23 cellular contexts compared by ENCODE assay signal in the genomic region with DNA sequence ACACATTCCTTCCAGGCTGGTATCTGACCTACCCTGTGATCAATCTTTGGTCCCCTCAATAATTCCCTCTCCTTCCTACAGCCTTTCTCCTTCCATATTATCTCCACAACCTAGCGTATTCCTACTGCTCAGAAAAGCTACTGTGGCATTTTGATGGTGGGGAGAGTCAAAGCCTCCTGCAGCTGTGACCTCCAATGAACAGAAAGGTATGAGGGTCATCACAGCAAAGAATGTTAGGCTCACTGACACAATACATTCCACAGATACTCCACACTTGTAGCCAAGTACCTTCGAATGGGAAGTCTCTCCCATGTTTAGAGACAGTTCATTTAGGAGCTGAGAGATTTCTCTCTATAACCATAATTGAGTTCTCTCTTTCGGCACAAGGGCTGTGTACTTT. TPM values are rescaled to one million over a fixed set of nuclear protein-coding genes. Genes with fewer than 3 reads are reported as not detected.
"Had no signal": no experiment of that assay in that cellular context is flagged by ENCODE, and none has a peak within 500 bp of the region (broad histone marks: within the 10 kb centered on the region; RNA-seq: fewer than 3 reads in every experiment).

No MANE protein-coding gene starts in this region.

- H3K4me3 ChIP-seq: body of pancreas, smooth muscle cell, testis, upper lobe of left lung had no signal

- DNase-seq: activated B cell treated with CpG ODN at 0.5 μM for 24 hours; activated CD4-positive, alpha-beta memory T cell treated with anti-CD3 and anti-CD28 coated beads for 36 hours; activated CD4-positive, alpha-beta T cell treated with anti-CD3 and anti-CD28 coated beads for 48 hours; activated naive CD4-positive, alpha-beta T cell treated with anti-CD3 and anti-CD28 coated beads for 36 hours; activated naive CD8-positive, alpha-beta T cell treated with anti-CD3 and anti-CD28 coated beads, Interleukin-2, amount 10 ng/mL, durations not matched to agents 7 days and 5 days; activated T-cell treated with anti-CD3 and anti-CD28 coated beads, Interleukin-2, amount 50 U/mL, for 48 hours; body of pancreas; effector memory CD4-positive, alpha-beta T cell; foreskin melanocyte; left ventricle myocardium superior; mammary epithelial cell; nephron progenitor cell; occipital lobe; posterior cingulate gyrus; stimulated activated CD4-positive, alpha-beta T cell treated with anti-CD3 and anti-CD28 coated beads, Interleukin-15, amount 100 ng/mL, for 24 hours; T-helper 9 cell; testis; upper lobe of left lung had no signal

- H3K27ac Mint-ChIP-seq: activated B cell treated with CpG ODN at 0.5 μM for 24 hours; activated CD4-positive, alpha-beta memory T cell treated with anti-CD3 and anti-CD28 coated beads for 36 hours; activated naive CD4-positive, alpha-beta T cell treated with anti-CD3 and anti-CD28 coated beads for 36 hours; activated naive CD8-positive, alpha-beta T cell treated with anti-CD3 and anti-CD28 coated beads, Interleukin-2, amount 10 ng/mL, durations not matched to agents 7 days and 5 days; nephron progenitor cell; stimulated activated memory B cell treated with anti-CD40 and anti-IgM and Interleukin-4, amounts not matched to agents 10 μg/mL and 1 μg/mL and 100 μg/mL, for 72 hours had no signal

- H3K9me3 ChIP-seq: body of pancreas, testis, upper lobe of left lung had no signal

- H3K4me1 ChIP-seq: testis had no signal

- H3K36me3 Mint-ChIP-seq: activated CD4-positive, alpha-beta memory T cell treated with anti-CD3 and anti-CD28 coated beads for 36 hours; activated naive CD8-positive, alpha-beta T cell treated with anti-CD3 and anti-CD28 coated beads, Interleukin-2, amount 10 ng/mL, durations not matched to agents 7 days and 5 days; stimulated activated memory B cell treated with anti-CD40 and anti-IgM and Interleukin-4, amounts not matched to agents 10 μg/mL and 1 μg/mL and 100 μg/mL, for 72 hours had no signal

- H3K4me1 Mint-ChIP-seq: activated B cell treated with CpG ODN at 0.5 μM for 24 hours; activated naive CD8-positive, alpha-beta T cell treated with anti-CD3 and anti-CD28 coated beads, Interleukin-2, amount 10 ng/mL, durations not matched to agents 7 days and 5 days; stimulated activated memory B cell treated with anti-CD40 and anti-IgM and Interleukin-4, amounts not matched to agents 10 μg/mL and 1 μg/mL and 100 μg/mL, for 72 hours had no signal

- H3K27ac ChIP-seq: body of pancreas, testis, upper lobe of left lung had no signal

- ATAC-seq: body of pancreas; esophagus mucosa; left ventricle myocardium superior; sciatic nerve; stimulated activated memory B cell treated with anti-CD40 and anti-IgM and Interleukin-4, amounts not matched to agents 10 μg/mL and 1 μg/mL and 100 μg/mL, for 72 hours had no signal

- H3K4me2 ChIP-seq: smooth muscle cell had no signal

- H3K4me3 Mint-ChIP-seq: activated B cell treated with CpG ODN at 0.5 μM for 24 hours; activated CD4-positive, alpha-beta memory T cell treated with anti-CD3 and anti-CD28 coated beads for 36 hours; activated naive CD4-positive, alpha-beta T cell treated with anti-CD3 and anti-CD28 coated beads for 36 hours; activated naive CD8-positive, alpha-beta T cell treated with anti-CD3 and anti-CD28 coated beads, Interleukin-2, amount 10 ng/mL, durations not matched to agents 7 days and 5 days; nephron progenitor cell; stimulated activated memory B cell treated with anti-CD40 and anti-IgM and Interleukin-4, amounts not matched to agents 10 μg/mL and 1 μg/mL and 100 μg/mL, for 72 hours had no signal

- H3K27me3 ChIP-seq: body of pancreas, testis had no signal

- H3K9me3 Mint-ChIP-seq: activated B cell treated with CpG ODN at 0.5 μM for 24 hours; activated CD4-positive, alpha-beta memory T cell treated with anti-CD3 and anti-CD28 coated beads for 36 hours; activated naive CD4-positive, alpha-beta T cell treated with anti-CD3 and anti-CD28 coated beads for 36 hours; nephron progenitor cell; stimulated activated memory B cell treated with anti-CD40 and anti-IgM and Interleukin-4, amounts not matched to agents 10 μg/mL and 1 μg/mL and 100 μg/mL, for 72 hours had no signal

- H3K36me3 ChIP-seq: upper lobe of left lung had no signal

RNA-seq across cellular contexts. Expression of a gene that starts 5.9 kb away (rescaled TPM):
- total RNA-seq: activated B cell treated with CpG ODN at 0.5 μM for 24 hours; activated CD4-positive, alpha-beta memory T cell treated with anti-CD3 and anti-CD28 coated beads for 36 hours; activated naive CD4-positive, alpha-beta T cell treated with anti-CD3 and anti-CD28 coated beads for 36 hours; T-helper 1 cell treated with Interleukin-12 subunit alpha and Interleukin-12 subunit beta and Interleukin-4 antibody, amounts not matched to agents 30 ng/mL and 1 ng/mL, for 36 hours had no signal
